ENCODE assay signal across 17 cellular contexts in genomic region chr13:75334634-75335447, GRCh38.
A peak's percentile ranks its signal among the peaks of the same experiment; 100 is the strongest.
DNase-seq lines count a peak whose midpoint lies in the region; ATAC-seq and TF ChIP-seq lines count a peak whose summit lies in the region.
"Had no signal": no experiment of that assay in that cellular context is flagged by ENCODE, and none has a peak within 500 bp of the region (broad histone marks: within the 10 kb centered on the region; RNA-seq: fewer than 3 reads in every experiment).

No MANE protein-coding gene starts in this region.

- no peak overlapping the region for H2BK12ac ChIP-seq in neuronal stem cell (ENCODE audit: low read length)

- peaks cover 37% of the 10 kb centered on the region for H3K4me1 Mint-ChIP-seq in Caco-2 (ENCODE audit: low read depth, unreplicated experiment)
- no peaks in the 10 kb centered on the region for H3K4me1 Mint-ChIP-seq in stimulated activated effector memory CD8-positive, alpha-beta T cell treated with anti-CD3 and anti-CD28 coated beads, Interleukin-12 subunit alpha, Interleukin-12 subunit beta, amount 100 ng/mL, for 72 hours

- no peak for DNase-seq in Caco-2
- DNase-seq in neuronal stem cell (ENCODE audit: low spot score) = no peak
- DNase-seq in stimulated activated effector memory CD8-positive, alpha-beta T cell treated with anti-CD3 and anti-CD28 coated beads, Interleukin-12 subunit alpha, Interleukin-12 subunit beta, amount 100 ng/mL, for 72 hours (ENCODE audit: low spot score in 2 of 2) = no peak
- DNase-seq in Right ventricle myocardium superior = no peak
- DNase-seq in NCI-H82 treated with DMSO at 0.1 percent for 48 hours (lab: John Stamatoyannopoulos, UW; ENCODE audit: unreplicated experiment) = no peak
- DNase-seq in left ventricle myocardium inferior = no peak
- DNase-seq: 8988T; ACHN; Calu3; CD4-positive, CD25-positive, alpha-beta regulatory T cell; DMS 273 treated with DMSO at 0.1 percent for 48 hours; HCEC 1CT; HFFc6; IMR-90 had no signal

- WGBS in neuronal stem cell (ENCODE audit: extremely low coverage in 2 of 2, insufficient read length in 2 of 2, insufficient replicate concordance in 1 of 2), 2 donors = no CpG with 5 or more reads among the region's 10 CpGs

- H4K8ac ChIP-seq in neuronal stem cell (ENCODE audit: low read depth, low read length) = no peak overlapping the region

- H3K9ac ChIP-seq in neuronal stem cell (ENCODE audit: low read depth, low read length, poor library complexity) = no peak overlapping the region
- H3K9ac ChIP-seq: BLaER1 treated with 17β-estradiol and CSF1 and Interleukin-3, amounts not matched to agents 10 nM and 100 nM had no signal

- H2AFZ ChIP-seq in neuronal stem cell (ENCODE audit: low read length) = no peak overlapping the region

- peak overlapping the region; percentile 43 for H2AK5ac ChIP-seq in neuronal stem cell (ENCODE audit: low read depth, low read length)

- no peak overlapping the region for H3K4me3 Mint-ChIP-seq in Caco-2 (ENCODE audit: unreplicated experiment)
- no peak overlapping the region for H3K4me3 Mint-ChIP-seq in stimulated activated effector memory CD8-positive, alpha-beta T cell treated with anti-CD3 and anti-CD28 coated beads, Interleukin-12 subunit alpha, Interleukin-12 subunit beta, amount 100 ng/mL, for 72 hours
- H3K4me3 Mint-ChIP-seq: CD4-positive, CD25-positive, alpha-beta regulatory T cell; HFFc6 had no signal

- no peak overlapping the region for H2BK120ac ChIP-seq in neuronal stem cell (ENCODE audit: low read depth, low read length)

- POLR2A ChIA-PET in Caco-2 (lab: Charles Lee) = no interaction called here

- no peak overlapping the region for H4K91ac ChIP-seq in neuronal stem cell (ENCODE audit: low read depth, low read length, poor library complexity)

- H3K4me1 ChIP-seq in Caco-2 (peaks cover 34% of the 10 kb centered on the region), neuronal stem cell (ENCODE audit: control insufficient read depth in 2 of 2, insufficient read depth in 1 of 2, low read depth in 1 of 2, low read length in 2 of 2) (no peaks in the 10 kb centered on the region), left ventricle myocardium inferior (peaks cover 26% of the 10 kb centered on the region)
- H3K4me1 ChIP-seq: BLaER1 treated with 17β-estradiol and CSF1 and Interleukin-3, amounts not matched to agents 10 nM and 100 nM had no signal

- TF ChIP-seq CTCF in Caco-2 (IDR thresholded peaks at IDR 0.05; ENCODE audit: insufficient read depth in 1 of 2, low read depth in 1 of 2, low read length in 1 of 2, severe bottlenecking in 1 of 2, unreplicated experiment in 1 of 2) = no peak
- TF ChIP-seq CTCF in left ventricle myocardium inferior (IDR thresholded peaks at IDR 0.05; ENCODE audit: borderline replicate concordance) = no peak

- H3K9me3 Mint-ChIP-seq in Caco-2 (ENCODE audit: unreplicated experiment) = peaks cover 10% of the 10 kb centered on the region
- H3K9me3 Mint-ChIP-seq in stimulated activated effector memory CD8-positive, alpha-beta T cell treated with anti-CD3 and anti-CD28 coated beads, Interleukin-12 subunit alpha, Interleukin-12 subunit beta, amount 100 ng/mL, for 72 hours = no peaks in the 10 kb centered on the region
- H3K9me3 Mint-ChIP-seq: HFFc6 had no signal

- peaks cover 80% of the 10 kb centered on the region for H3K36me3 Mint-ChIP-seq in Caco-2 (ENCODE audit: insufficient read depth, unreplicated experiment)
- H3K36me3 Mint-ChIP-seq in stimulated activated effector memory CD8-positive, alpha-beta T cell treated with anti-CD3 and anti-CD28 coated beads, Interleukin-12 subunit alpha, Interleukin-12 subunit beta, amount 100 ng/mL, for 72 hours = no peaks in the 10 kb centered on the region

- no peaks in the 10 kb centered on the region for H3K27me3 Mint-ChIP-seq in Caco-2 (ENCODE audit: insufficient read depth, unreplicated experiment)
- H3K27me3 Mint-ChIP-seq: CD4-positive, CD25-positive, alpha-beta regulatory T cell had no signal

- H3K4me2 ChIP-seq in neuronal stem cell (ENCODE audit: insufficient read depth, low read length, poor library complexity, severe bottlenecking) = no peak overlapping the region
- H3K4me2 ChIP-seq: BLaER1 treated with 17β-estradiol and CSF1 and Interleukin-3, amounts not matched to agents 10 nM and 100 nM had no signal

- H3K27ac Mint-ChIP-seq in Caco-2 (ENCODE audit: unreplicated experiment) = peak overlapping the region; percentile 8
- H3K27ac Mint-ChIP-seq in stimulated activated effector memory CD8-positive, alpha-beta T cell treated with anti-CD3 and anti-CD28 coated beads, Interleukin-12 subunit alpha, Interleukin-12 subunit beta, amount 100 ng/mL, for 72 hours = no peak overlapping the region
- H3K27ac Mint-ChIP-seq: HFFc6 had no signal

- ATAC-seq in HG03432 (IDR thresholded peaks at IDR 0.05; ENCODE audit: unreplicated experiment) = peak; percentile 53
- peak; percentile 31 for ATAC-seq in stimulated activated effector memory CD8-positive, alpha-beta T cell treated with anti-CD3 and anti-CD28 coated beads, Interleukin-12 subunit alpha, Interleukin-12 subunit beta, amount 100 ng/mL, for 72 hours
- ATAC-seq in Right ventricle myocardium superior (ENCODE audit: poor library complexity) = no peak
- ATAC-seq: GM12878 had no signal

- peak overlapping the region; percentile 64 for H3K18ac ChIP-seq in neuronal stem cell (ENCODE audit: low read length)

- H3K27ac ChIP-seq in neuronal stem cell (replicated peaks; ENCODE audit: low read length) (no peak overlapping the region), left ventricle myocardium inferior (replicated peaks) (no peak overlapping the region)
- H3K27ac ChIP-seq: BLaER1 treated with 17β-estradiol and CSF1 and Interleukin-3, amounts not matched to agents 10 nM and 100 nM had no signal

- BruUV-seq in Caco-2 (replicated peaks; lab: Mats Ljungman, UMichigan) = no TSS peak

- H3K9me3 ChIP-seq in Caco-2 (no peaks in the 10 kb centered on the region), neuronal stem cell (replicated peaks in 1 of 2; ENCODE audit: control insufficient read depth in 2 of 2, insufficient read depth in 1 of 2, low read depth in 1 of 2, low read length in 2 of 2) (no peaks in the 10 kb centered on the region), left ventricle myocardium inferior (replicated peaks) (no peaks in the 10 kb centered on the region)
- H3K9me3 ChIP-seq: BLaER1 treated with 17β-estradiol and CSF1 and Interleukin-3, amounts not matched to agents 10 nM and 100 nM had no signal

- H3K79me1 ChIP-seq in neuronal stem cell (ENCODE audit: low read depth, low read length) = no peaks in the 10 kb centered on the region

- intact Hi-C loops in Caco-2 (cut with micrococcal nuclease; ENCODE audit: unreplicated experiment) = no loop called here
- intact Hi-C loops in Right ventricle myocardium superior (cut with DNase I) = no loop called here
- intact Hi-C loops in left ventricle myocardium inferior (cut with micrococcal nuclease) = no loop called here

- CTCF ChIA-PET in Caco-2 (lab: Charles Lee) = no interaction called here

- H3K27me3 ChIP-seq in Caco-2 (replicated peaks; ENCODE audit: control insufficient read depth, insufficient read depth, low read length) (no peaks in the 10 kb centered on the region), neuronal stem cell (ENCODE audit: control insufficient read depth in 3 of 3, insufficient read depth in 3 of 3, low read depth in 1 of 3, low read length in 3 of 3) (no peaks in the 10 kb centered on the region), left ventricle myocardium inferior (ENCODE audit: low read depth) (no peaks in the 10 kb centered on the region)
- H3K27me3 ChIP-seq: BLaER1 treated with 17β-estradiol and CSF1 and Interleukin-3, amounts not matched to agents 10 nM and 100 nM had no signal

- H3K23ac ChIP-seq in neuronal stem cell (ENCODE audit: low read depth, low read length, poor library complexity) = no peak overlapping the region

- H3K36me3 ChIP-seq in Caco-2 (ENCODE audit: control insufficient read depth, insufficient read depth, low read length) (peaks cover 4% of the 10 kb centered on the region), neuronal stem cell (replicated peaks in 1 of 2; ENCODE audit: control insufficient read depth in 2 of 2, insufficient read depth in 2 of 2, low read length in 2 of 2) (peaks cover 6 to 21% of the 10 kb centered on the region in 2 donors), left ventricle myocardium inferior (peaks cover 29% of the 10 kb centered on the region)

- no peak overlapping the region for H2BK5ac ChIP-seq in neuronal stem cell (ENCODE audit: low read length)

- H3K4ac ChIP-seq in neuronal stem cell (ENCODE audit: low read length) = peak overlapping the region; percentile 76

- H2BK15ac ChIP-seq in neuronal stem cell (ENCODE audit: low read length) = no peak overlapping the region

- H3K14ac ChIP-seq in neuronal stem cell (ENCODE audit: low read length) = peak overlapping the region; percentile 99

- no peak overlapping the region for H3K4me3 ChIP-seq in Caco-2 (ENCODE audit: low read depth, low read length)
- peak overlapping the region in 1 of 2 donors; percentile 57 for H3K4me3 ChIP-seq in neuronal stem cell (ENCODE audit: low read length in 2 of 2)
- no peak overlapping the region for H3K4me3 ChIP-seq in left ventricle myocardium inferior
- H3K4me3 ChIP-seq: BLaER1 treated with 17β-estradiol and CSF1 and Interleukin-3, amounts not matched to agents 10 nM and 100 nM; GM12878 had no signal
